In genomic region chrX:115089419-115089818, GRCh38 we compare ENCODE assay signal across 33 cellular contexts.
DNase-seq lines count a peak whose midpoint lies in the region; ATAC-seq, FAIRE-seq and TF ChIP-seq lines count a peak whose summit lies in the region.
"Had no signal": no experiment of that assay in that cellular context is flagged by ENCODE, and none has a peak within 500 bp of the region (broad histone marks: within the 10 kb centered on the region; RNA-seq: fewer than 3 reads in every experiment).

No MANE protein-coding gene starts in this region.

- H3K9me3 Mint-ChIP-seq in astrocyte (ENCODE audit: unreplicated experiment), result peaks cover 2% of the 10 kb centered on the region
- H3K9me3 Mint-ChIP-seq: CD8-positive, alpha-beta T cell had no signal

- TF ChIP-seq CTCF in astrocyte (IDR thresholded peaks at IDR 0.05; ENCODE audit: insufficient read depth, low read depth, low read length) (no peak), K562 (IDR thresholded peaks at IDR 0.05 in 2 of 3, conservative IDR thresholded peaks at IDR 0.05 in 1 of 3; ENCODE audit: insufficient read depth in 2 of 3, low read depth in 1 of 3, low read length in 3 of 3) (no peak)

- no peak overlapping the region for H3K4me3 ChIP-seq in astrocyte (ENCODE audit: insufficient read depth, low read depth, low read length)
- no peak overlapping the region for H3K4me3 ChIP-seq in K562
- H3K4me3 ChIP-seq: A549; BLaER1; BLaER1 treated with 17β-estradiol and CSF1 and Interleukin-3, amounts not matched to agents 10 nM and 100 nM had no signal

- no peak for TF ChIP-seq POLR2A in K562 (conservative IDR thresholded peaks at IDR 0.05)

- H3K4me1 Mint-ChIP-seq in astrocyte (ENCODE audit: low read depth, unreplicated experiment), result no peaks in the 10 kb centered on the region
- H3K4me1 Mint-ChIP-seq: B cell; CD14-positive monocyte; CD4-positive, alpha-beta memory T cell; CD4-positive, CD25-positive, alpha-beta regulatory T cell; CD8-positive, alpha-beta memory T cell had no signal

- FAIRE-seq in astrocyte (lab: Jason Lieb, UNC) (peak; percentile 47), K562 (lab: Jason Lieb, UNC) (no peak)
- FAIRE-seq: A204.1, A549, D721Med had no signal

- H4K20me1 ChIP-seq in astrocyte (ENCODE audit: insufficient read depth, low read length) (no peaks in the 10 kb centered on the region), K562 (replicated peaks; ENCODE audit: control insufficient read depth, insufficient read depth, low read length) (no peaks in the 10 kb centered on the region)
- H4K20me1 ChIP-seq: BLaER1; BLaER1 treated with 17β-estradiol and CSF1 and Interleukin-3, amounts not matched to agents 10 nM and 100 nM had no signal

- no peaks in the 10 kb centered on the region for H3K79me2 ChIP-seq in astrocyte (ENCODE audit: insufficient read depth, low read length)
- no peaks in the 10 kb centered on the region for H3K79me2 ChIP-seq in K562 (ENCODE audit: control insufficient read depth, insufficient read depth, low read length)

- H3K27ac ChIP-seq in astrocyte (ENCODE audit: low read depth, low read length) (no peak overlapping the region), K562 (ENCODE audit: extremely low read depth, low read depth, low read length) (no peak overlapping the region)
- H3K27ac ChIP-seq: 22Rv1; A549; BLaER1; BLaER1 treated with 17β-estradiol and CSF1 and Interleukin-3, amounts not matched to agents 10 nM and 100 nM; C4-2B had no signal

- CTCF ChIA-PET in K562 (lab: Yijun Ruan, JAX; ENCODE audit: low intra/inter-chr PET ratio), result no interaction called here

- H3K4me3 Mint-ChIP-seq in astrocyte (ENCODE audit: unreplicated experiment), result no peak overlapping the region
- H3K4me3 Mint-ChIP-seq: B cell; CD14-positive monocyte; CD4-positive, alpha-beta memory T cell; CD4-positive, alpha-beta T cell; CD4-positive, CD25-positive, alpha-beta regulatory T cell; CD8-positive, alpha-beta memory T cell; CD8-positive, alpha-beta T cell had no signal

- intact Hi-C loops in K562 (cut with micrococcal nuclease), result no loop called here

- in situ Hi-C loops in K562 (cut with MboI), result no loop called here

- H3K36me3 ChIP-seq in astrocyte (ENCODE audit: insufficient read depth, low read length), result no peaks in the 10 kb centered on the region
- no peaks in the 10 kb centered on the region for H3K36me3 ChIP-seq in K562 (ENCODE audit: control insufficient read depth, insufficient read depth, low read length)
- H3K36me3 ChIP-seq: BE2C; BLaER1; BLaER1 treated with 17β-estradiol and CSF1 and Interleukin-3, amounts not matched to agents 10 nM and 100 nM had no signal

- no peak for ATAC-seq in K562
- ATAC-seq: A549; CD8-positive, alpha-beta T cell had no signal

- H3K27me3 Mint-ChIP-seq in astrocyte (ENCODE audit: low read depth, unreplicated experiment), result no peaks in the 10 kb centered on the region
- H3K27me3 Mint-ChIP-seq: B cell; CD4-positive, alpha-beta memory T cell; CD4-positive, alpha-beta T cell; CD4-positive, CD25-positive, alpha-beta regulatory T cell had no signal

- H3K4me1 ChIP-seq in astrocyte (ENCODE audit: insufficient read depth, low read length) (no peaks in the 10 kb centered on the region), K562 (replicated peaks in 1 of 2; ENCODE audit: control insufficient read depth in 2 of 2, insufficient read depth in 2 of 2, low read length in 2 of 2) (no peaks in the 10 kb centered on the region)
- H3K4me1 ChIP-seq: A549; BE2C; BLaER1; BLaER1 treated with 17β-estradiol and CSF1 and Interleukin-3, amounts not matched to agents 10 nM and 100 nM; Caco-2 had no signal

- H3K9me3 ChIP-seq in astrocyte (ENCODE audit: insufficient read depth, low read depth, low read length) (no peaks in the 10 kb centered on the region), K562 (replicated peaks; ENCODE audit: control insufficient read depth, insufficient read depth, low read depth, low read length) (no peaks in the 10 kb centered on the region)
- H3K9me3 ChIP-seq: A549, BE2C, BLaER1, Caco-2 had no signal

- TF ChIP-seq RAD21 in K562 (CRISPR knock-in tag; conservative IDR thresholded peaks at IDR 0.05 in 1 of 2, IDR thresholded peaks at IDR 0.05 in 1 of 2), result no peak

- H3K4me2 ChIP-seq in astrocyte (ENCODE audit: low read length), result no peak overlapping the region
- H3K4me2 ChIP-seq in K562 (ENCODE audit: insufficient read depth, low read length), result no peak overlapping the region
- H3K4me2 ChIP-seq: A549; BLaER1; BLaER1 treated with 17β-estradiol and CSF1 and Interleukin-3, amounts not matched to agents 10 nM and 100 nM had no signal

- H3K9ac ChIP-seq in astrocyte (ENCODE audit: low read length), result no peak overlapping the region
- H3K9ac ChIP-seq in K562 (ENCODE audit: insufficient read depth in 1 of 2, low read depth in 2 of 2, low read length in 2 of 2), result no peak overlapping the region
- H3K9ac ChIP-seq: BLaER1; BLaER1 treated with 17β-estradiol and CSF1 and Interleukin-3, amounts not matched to agents 10 nM and 100 nM had no signal

- H3K27me3 ChIP-seq in astrocyte (ENCODE audit: insufficient read depth, low read length) (no peaks in the 10 kb centered on the region), K562 (ENCODE audit: control insufficient read depth in 2 of 2, insufficient read depth in 2 of 2, low read length in 2 of 2) (no peaks in the 10 kb centered on the region)
- H3K27me3 ChIP-seq: BE2C had no signal

- H3K27ac Mint-ChIP-seq in astrocyte (ENCODE audit: unreplicated experiment), result no peak overlapping the region
- H3K27ac Mint-ChIP-seq: B cell; CD14-positive monocyte; CD4-positive, alpha-beta memory T cell; CD4-positive, alpha-beta T cell; CD4-positive, CD25-positive, alpha-beta regulatory T cell; CD8-positive, alpha-beta memory T cell; CD8-positive, alpha-beta T cell had no signal

- H3K36me3 Mint-ChIP-seq in astrocyte (ENCODE audit: low read depth, unreplicated experiment), result peaks cover 2% of the 10 kb centered on the region
- H3K36me3 Mint-ChIP-seq: CD14-positive monocyte; CD4-positive, alpha-beta memory T cell; CD4-positive, CD25-positive, alpha-beta regulatory T cell; CD8-positive, alpha-beta memory T cell; CD8-positive, alpha-beta T cell had no signal

- POLR2A ChIA-PET in K562 (lab: Yijun Ruan, JAX), result no interaction called here

- DNase-seq in astrocyte (ENCODE audit: low read depth) (no peak), K562 (ENCODE audit: extremely low read depth in 1 of 4, low spot score in 3 of 4) (no peak), NCI-H146 (lab: John Stamatoyannopoulos, UW) (no peak), SW480 (ENCODE audit: low spot score) (no peak)
- DNase-seq: 8988T; ACHN; AML-193; BE2C; C1 segment of cervical spinal cord; Caco-2; Calu3; CD4-positive, alpha-beta memory T cell; CD4-positive, alpha-beta T cell; CD4-positive, CD25-positive, alpha-beta regulatory T cell; CD8-positive, alpha-beta memory T cell; CD8-positive, alpha-beta T cell; COR-L47; DMS 273 treated with DMSO at 0.1 percent for 48 hours; DMS153; DMS53; DMS79; DMS79 treated with DMSO at 0.1 percent for 48 hours; DND-41; EL had no signal

- H2AFZ ChIP-seq in astrocyte (ENCODE audit: low read depth, low read length) (no peak overlapping the region), K562 (ENCODE audit: low read depth, low read length) (no peak overlapping the region)

- 0% methylated on average over 1 of the region's 1 CpG for WGBS in K562 (ENCODE audit: insufficient coverage, low coverage, missing lambda C conversion rate)

- no peak for TF ChIP-seq EP300 in K562 (IDR thresholded peaks at IDR 0.05; ENCODE audit: low read length)

- BruUV-seq in K562 (replicated peaks; lab: Mats Ljungman, UMichigan), result no TSS peak

- H3K9me1 ChIP-seq in K562 (ENCODE audit: control insufficient read depth, insufficient read depth, low read length), result no peaks in the 10 kb centered on the region

TF ChIP-seq in K562, 482 proteins besides CTCF, POLR2A, EP300 and RAD21:
- TF ChIP-seq SP2 (IDR thresholded peaks at IDR 0.05; ENCODE audit: extremely low read depth, low read depth, low read length, poor library complexity, severe bottlenecking) (no peak), MAFG (tag; conservative IDR thresholded peaks at IDR 0.05) (peak; percentile 56; the same call in 1 of the 2 replicates), NFE2 (IDR thresholded peaks at IDR 0.05; ENCODE audit: low read depth) (peak; percentile 43), C11orf30 (IDR thresholded peaks at IDR 0.05; ENCODE audit: low read depth) (peak; percentile 70), ZNF311 (CRISPR knock-in tag; IDR thresholded peaks at IDR 0.05) (no peak), ZNF316 (IDR thresholded peaks at IDR 0.05) (peak; percentile 80), MAFF (IDR thresholded peaks at IDR 0.05; ENCODE audit: low read length) (peak; percentile 32; the same call in 1 of the 2 replicates)
